Comparison of ENCODE assay signal across 15 cellular contexts in genomic region chr19:16319466-16319865, GRCh38. TPM values are rescaled to one million over a fixed set of nuclear protein-coding genes. Genes with fewer than 3 reads are reported as not detected.
DNase-seq lines count a peak whose midpoint lies in the region; ATAC-seq, FAIRE-seq and TF ChIP-seq lines count a peak whose summit lies in the region.
"Had no signal": no experiment of that assay in that cellular context is flagged by ENCODE, and none has a peak within 500 bp of the region (broad histone marks: within the 10 kb centered on the region; RNA-seq: fewer than 3 reads in every experiment).

No MANE protein-coding gene starts in this region.

- CTCF ChIA-PET in activated CD8-positive, alpha-beta T cell treated with anti-CD3 and anti-CD28 coated beads, Interleukin-2, amount 10 ng/mL, durations not matched to agents 7 days and 5 days (lab: Charles Lee) = interaction anchor here (0.9 to 2.3 kb wide), 3 partner anchors 57 to 72 kb away, joined by 3 to 7 read pairs (median 3); no protein-coding TSS in a partner anchor

- no peak overlapping the region for H3K4ac ChIP-seq in trophoblast cell (ENCODE audit: low read depth, low read length)

- no peak overlapping the region for H3K4me3 Mint-ChIP-seq in activated CD8-positive, alpha-beta T cell treated with anti-CD3 and anti-CD28 coated beads, Interleukin-2, amount 10 ng/mL, durations not matched to agents 7 days and 5 days
- H3K4me3 Mint-ChIP-seq in immature natural killer cell = no peak overlapping the region
- H3K4me3 Mint-ChIP-seq: neural crest cell had no signal

- no peak overlapping the region for H4K91ac ChIP-seq in trophoblast cell (ENCODE audit: low read depth, low read length)

- H3K27ac Mint-ChIP-seq in activated CD8-positive, alpha-beta T cell treated with anti-CD3 and anti-CD28 coated beads, Interleukin-2, amount 10 ng/mL, durations not matched to agents 7 days and 5 days = no peak overlapping the region
- peak overlapping the region in 3 of 6 donors; percentile 24 to 69 (median 49) for H3K27ac Mint-ChIP-seq in immature natural killer cell

- WGBS in trophoblast cell (ENCODE audit: extremely low coverage, insufficient coverage, insufficient read length) = no CpG with 5 or more reads among the region's 8 CpGs

- peaks cover 6% of the 10 kb centered on the region for H3K27me3 ChIP-seq in trophoblast cell (ENCODE audit: insufficient read depth, low read length)

- H4K12ac ChIP-seq in trophoblast cell (ENCODE audit: low read depth, low read length) = no peak overlapping the region

- no peak overlapping the region for H3K4me2 ChIP-seq in trophoblast cell (ENCODE audit: low read length)

- no peak overlapping the region for H4K8ac ChIP-seq in trophoblast cell (ENCODE audit: low read depth, low read length)

- H3K23ac ChIP-seq in trophoblast cell (ENCODE audit: low read length) = no peak overlapping the region

- no peak overlapping the region for H3K4me3 ChIP-seq in trophoblast cell (ENCODE audit: low read depth, low read length)

- no peak overlapping the region for H3K27ac ChIP-seq in trophoblast cell (ENCODE audit: low read depth, low read length)
- H3K27ac ChIP-seq: 22Rv1, HL-60 had no signal

- peaks cover 40% of the 10 kb centered on the region for H3K27me3 Mint-ChIP-seq in activated CD8-positive, alpha-beta T cell treated with anti-CD3 and anti-CD28 coated beads, Interleukin-2, amount 10 ng/mL, durations not matched to agents 7 days and 5 days (ENCODE audit: low read depth)
- peaks cover 8 to 18% (median 15%) of the 10 kb centered on the region in 3 donors for H3K27me3 Mint-ChIP-seq in immature natural killer cell (ENCODE audit: low read depth in 3 of 3)

- no peak for TF ChIP-seq POLR2A in GM12891 (IDR thresholded peaks at IDR 0.05; ENCODE audit: low read depth, low read length)

- FAIRE-seq in GM12891 (lab: Jason Lieb, UNC) = peak; percentile 20
- FAIRE-seq: H1 had no signal

- H2AK5ac ChIP-seq in trophoblast cell (ENCODE audit: low read length) = no peak overlapping the region

- no peaks in the 10 kb centered on the region for H3K4me1 ChIP-seq in trophoblast cell (ENCODE audit: control insufficient read depth in 1 of 2, insufficient read depth in 2 of 2, low read length in 2 of 2)

- peak; percentile 8 for ATAC-seq in activated CD8-positive, alpha-beta T cell treated with anti-CD3 and anti-CD28 coated beads, Interleukin-2, amount 10 ng/mL, durations not matched to agents 7 days and 5 days

- no peak overlapping the region for H2BK5ac ChIP-seq in trophoblast cell (ENCODE audit: low read depth, low read length, poor library complexity)

- no peak overlapping the region for H2BK12ac ChIP-seq in trophoblast cell (ENCODE audit: low read length)

- H3K9me3 Mint-ChIP-seq in activated CD8-positive, alpha-beta T cell treated with anti-CD3 and anti-CD28 coated beads, Interleukin-2, amount 10 ng/mL, durations not matched to agents 7 days and 5 days (ENCODE audit: insufficient read depth) = no peaks in the 10 kb centered on the region
- no peaks in the 10 kb centered on the region for H3K9me3 Mint-ChIP-seq in immature natural killer cell
- H3K9me3 Mint-ChIP-seq: neural crest cell had no signal

- no peak overlapping the region for H3K9ac ChIP-seq in trophoblast cell (ENCODE audit: low read length)

- H2AFZ ChIP-seq in trophoblast cell (ENCODE audit: insufficient read depth, low read length, poor library complexity) = no peak overlapping the region

- peaks cover 19% of the 10 kb centered on the region for H3K4me1 Mint-ChIP-seq in activated CD8-positive, alpha-beta T cell treated with anti-CD3 and anti-CD28 coated beads, Interleukin-2, amount 10 ng/mL, durations not matched to agents 7 days and 5 days (ENCODE audit: low read depth)
- peaks cover 11 to 14% of the 10 kb centered on the region in 2 donors for H3K4me1 Mint-ChIP-seq in immature natural killer cell
- H3K4me1 Mint-ChIP-seq: neural crest cell had no signal

- peaks cover 2% of the 10 kb centered on the region for H3K36me3 Mint-ChIP-seq in activated CD8-positive, alpha-beta T cell treated with anti-CD3 and anti-CD28 coated beads, Interleukin-2, amount 10 ng/mL, durations not matched to agents 7 days and 5 days (ENCODE audit: low read depth)
- H3K36me3 Mint-ChIP-seq in immature natural killer cell = peaks cover 0 to 3% (median 0%) of the 10 kb centered on the region in 3 donors

- POLR2A ChIA-PET in activated CD8-positive, alpha-beta T cell treated with anti-CD3 and anti-CD28 coated beads, Interleukin-2, amount 10 ng/mL, durations not matched to agents 7 days and 5 days (lab: Charles Lee) = interaction anchor here (1.2 kb wide), 1 partner anchor 20 kb away, joined by 4 read pairs; no protein-coding TSS in a partner anchor

- peaks cover 1% of the 10 kb centered on the region for H3K9me3 ChIP-seq in trophoblast cell (ENCODE audit: insufficient read depth, low read depth, low read length)

- H3K18ac ChIP-seq in trophoblast cell (ENCODE audit: low read length) = no peak overlapping the region

- H3K79me2 ChIP-seq in trophoblast cell (ENCODE audit: control insufficient read depth, insufficient read depth, low read length, poor library complexity) = no peaks in the 10 kb centered on the region

- H2BK120ac ChIP-seq in trophoblast cell (ENCODE audit: insufficient read depth, low read length, poor library complexity) = no peak overlapping the region

- DNase-seq in activated CD4-positive, alpha-beta T cell treated with anti-CD3 and anti-CD28 coated beads for 1 hour = peak; percentile 10
- DNase-seq in activated CD4-positive, alpha-beta T cell treated with anti-CD3 and anti-CD28 coated beads for 48 hours = no peak
- DNase-seq in GM12891 (ENCODE audit: insufficient read length, low spot score) = no peak
- peak; percentile 56 for DNase-seq in activated CD8-positive, alpha-beta T cell treated with anti-CD3 and anti-CD28 coated beads, Interleukin-2, amount 10 ng/mL, durations not matched to agents 7 days and 5 days
- peak in 2 of 3 donors; percentile 32 to 36 for DNase-seq in immature natural killer cell
- no peak for DNase-seq in AG08395 (ENCODE audit: low spot score)
- DNase-seq in trophoblast cell = no peak
- no peak for DNase-seq in NCI-H2196 (lab: John Stamatoyannopoulos, UW; ENCODE audit: unreplicated experiment)
- DNase-seq: NCI-H2029 treated with DMSO at 0.1 percent for 48 hours; NCI-H748 treated with DMSO at 0.1 percent for 48 hours; stimulated activated CD4-positive, alpha-beta T cell treated with anti-CD3 and anti-CD28 coated beads, Interleukin-4, amount 100 ng/mL, for 24 hours had no signal

- H3K14ac ChIP-seq in trophoblast cell (ENCODE audit: low read length) = no peak overlapping the region

- H3K79me1 ChIP-seq in trophoblast cell (ENCODE audit: low read length) = no peaks in the 10 kb centered on the region

- H3K36me3 ChIP-seq in trophoblast cell (ENCODE audit: control insufficient read depth in 1 of 2, insufficient read depth in 2 of 2, low read length in 2 of 2) = no peaks in the 10 kb centered on the region

TF ChIP-seq in GM12891, 5 proteins besides CTCF, POLR2A, EP300 and RAD21:
- TF ChIP-seq TAF1 (IDR thresholded peaks at IDR 0.05; ENCODE audit: low read depth, low read length) (no peak), SPI1 (IDR thresholded peaks at IDR 0.05; ENCODE audit: low read depth, low read length) (no peak), POLR2AphosphoS5 (IDR thresholded peaks at IDR 0.05; ENCODE audit: low read depth, low read length) (no peak), PAX5 (IDR thresholded peaks at IDR 0.05; ENCODE audit: insufficient read depth, low read length, severe bottlenecking) (no peak), POU2F2 (IDR thresholded peaks at IDR 0.05; ENCODE audit: low read depth, low read length) (no peak)

RNA-seq across cellular contexts. Expression of gene KLF2, which starts 5.2 kb away (rescaled TPM):
- polyA plus RNA-seq in GM12891 (2012; ENCODE audit: low read depth, missing spikeins) = 4.0 TPM
- total RNA-seq in activated CD8-positive, alpha-beta T cell treated with anti-CD3 and anti-CD28 coated beads, Interleukin-2, amount 10 ng/mL, durations not matched to agents 7 days and 5 days = 100 to 1,000 TPM in 1 of 2 experiments, 10 to 100 TPM in 1; 96.0 to 100 TPM
- polyA plus RNA-seq in immature natural killer cell = 100 to 1,000 TPM in 1 of 3 donors, 10 to 100 TPM in 2; 55.0 to 102 (median 91.0) TPM
- polyA plus RNA-seq in trophoblast cell (2013) = 1.0 and 1.2 TPM in 2 replicates

Comparison
In these comparisons a context has a peak if more than half of its experiments do, and no peak if none do; other contexts are left out.
1. DNase-seq: peak in activated CD4-positive, alpha-beta T cell treated with anti-CD3 and anti-CD28 coated beads for 1 hour (single experiment), activated CD8-positive, alpha-beta T cell treated with anti-CD3 and anti-CD28 coated beads, Interleukin-2, amount 10 ng/mL, durations not matched to agents 7 days and 5 days (single experiment) and immature natural killer cell (2 of 3); none in activated CD4-positive, alpha-beta T cell treated with anti-CD3 and anti-CD28 coated beads for 48 hours (single experiment), GM12891 (single experiment), AG08395 (single experiment), trophoblast cell (0 of 2) and NCI-H2196 (single experiment).